ENCODE assay signal across 11 cellular contexts in genomic region chr1:231419147-231419546, GRCh38. TPM values are rescaled to one million over a fixed set of nuclear protein-coding genes. Genes with fewer than 3 reads are reported as not detected.
DNase-seq lines count a peak whose midpoint lies in the region; ATAC-seq and TF ChIP-seq lines count a peak whose summit lies in the region.
"Had no signal": no experiment of that assay in that cellular context is flagged by ENCODE, and none has a peak within 500 bp of the region (broad histone marks: within the 10 kb centered on the region; RNA-seq: fewer than 3 reads in every experiment).

No MANE protein-coding gene starts in this region.

- H3K4me1 ChIP-seq in hepatocyte (ENCODE audit: insufficient read depth) (peaks cover 28% of the 10 kb centered on the region), H9 (ENCODE audit: insufficient read depth, low read length) (no peaks in the 10 kb centered on the region)

- H3K4me3 ChIP-seq in hepatocyte: peak overlapping the region; percentile 43

- no peaks in the 10 kb centered on the region for H3K9me3 Mint-ChIP-seq in activated CD4-positive, alpha-beta memory T cell treated with anti-CD3 and anti-CD28 coated beads, Interleukin-2, amount 10 ng/mL, durations not matched to agents 7 days and 5 days
- H3K9me3 Mint-ChIP-seq in stimulated activated memory B cell treated with anti-CD40 and anti-IgM and Interleukin-4, amounts not matched to agents 10 μg/mL and 1 μg/mL and 100 μg/mL, for 72 hours: no peaks in the 10 kb centered on the region
- no peaks in the 10 kb centered on the region for H3K9me3 Mint-ChIP-seq in H9

- no peak overlapping the region for H2BK120ac ChIP-seq in H9 (ENCODE audit: low read depth, low read length, poor library complexity, severe bottlenecking)

- CTCF ChIA-PET in activated CD4-positive, alpha-beta memory T cell treated with anti-CD3 and anti-CD28 coated beads, Interleukin-2, amount 10 ng/mL, durations not matched to agents 7 days and 5 days (lab: Charles Lee): interaction anchor here (3.4 kb wide), 1 partner anchor 81 kb away, joined by 19 read pairs; the partner anchor contains the start of genes EXOC8 and SPRTN

- TF ChIP-seq CTCF in hepatocyte (IDR thresholded peaks at IDR 0.05; ENCODE audit: poor library complexity) (no peak), H9 (conservative IDR thresholded peaks at IDR 0.05) (no peak)

- H3K27ac Mint-ChIP-seq in activated CD4-positive, alpha-beta memory T cell treated with anti-CD3 and anti-CD28 coated beads, Interleukin-2, amount 10 ng/mL, durations not matched to agents 7 days and 5 days: no peak overlapping the region
- no peak overlapping the region for H3K27ac Mint-ChIP-seq in stimulated activated memory B cell treated with anti-CD40 and anti-IgM and Interleukin-4, amounts not matched to agents 10 μg/mL and 1 μg/mL and 100 μg/mL, for 72 hours
- H3K27ac Mint-ChIP-seq in H9: no peak overlapping the region

- POLR2A ChIA-PET in activated CD4-positive, alpha-beta memory T cell treated with anti-CD3 and anti-CD28 coated beads, Interleukin-2, amount 10 ng/mL, durations not matched to agents 7 days and 5 days (lab: Charles Lee): interaction anchor here (1.5 to 5.0 kb wide), 3 partner anchors 38 to 109 kb away, joined by 4 to 64 read pairs (median 4); partner anchors contain the start of genes EXOC8 and SPRTN

- peak overlapping the region; percentile 84 for H3K4me2 ChIP-seq in hepatocyte
- H3K4me2 ChIP-seq in H9 (ENCODE audit: insufficient read depth, insufficient read length, low read length): no peak overlapping the region

- peaks cover 16% of the 10 kb centered on the region for H3K23me2 ChIP-seq in H9 (ENCODE audit: insufficient read length, low read depth, low read length, poor library complexity, severe bottlenecking)

- H3K9me3 ChIP-seq in hepatocyte (ENCODE audit: low read depth): no peaks in the 10 kb centered on the region
- H3K9me3 ChIP-seq in H9 (ENCODE audit: control insufficient read depth, low read depth, low read length): no peaks in the 10 kb centered on the region

- no peak overlapping the region for H3K23ac ChIP-seq in H9 (ENCODE audit: insufficient read length, low read depth, low read length)

- 63% methylated on average over 1 of the region's 1 CpG for WGBS in hepatocyte (ENCODE audit: low lambda C conversion rate, missing lambda C conversion rate)
- no CpG with 5 or more reads among the region's 1 CpG for WGBS in H9 (ENCODE audit: extremely low coverage, insufficient read length, low lambda C conversion rate)

- H3K14ac ChIP-seq in H9 (ENCODE audit: insufficient read depth, low read length): no peak overlapping the region

- no peak overlapping the region for H4K91ac ChIP-seq in H9 (ENCODE audit: insufficient read length, low read depth, low read length)

- no peak overlapping the region for H2BK12ac ChIP-seq in H9 (ENCODE audit: insufficient read length, low read depth, low read length)

- H2AK5ac ChIP-seq in H9 (ENCODE audit: insufficient read length, low read length): no peak overlapping the region

- H3K27me3 ChIP-seq in hepatocyte (no peaks in the 10 kb centered on the region), H9 (ENCODE audit: insufficient read depth, low read length) (peaks cover 28% of the 10 kb centered on the region)

- peaks cover 47% of the 10 kb centered on the region for H3K4me1 Mint-ChIP-seq in activated CD4-positive, alpha-beta memory T cell treated with anti-CD3 and anti-CD28 coated beads, Interleukin-2, amount 10 ng/mL, durations not matched to agents 7 days and 5 days
- peaks cover 56% of the 10 kb centered on the region for H3K4me1 Mint-ChIP-seq in stimulated activated memory B cell treated with anti-CD40 and anti-IgM and Interleukin-4, amounts not matched to agents 10 μg/mL and 1 μg/mL and 100 μg/mL, for 72 hours
- H3K4me1 Mint-ChIP-seq in H9: peaks cover 33 to 36% of the 10 kb centered on the region in 2 experiments

- no peak overlapping the region for H2BK15ac ChIP-seq in H9 (ENCODE audit: low read depth, low read length)

- H3K27ac ChIP-seq in hepatocyte (no peak overlapping the region), H9 (ENCODE audit: insufficient read length, low read depth, low read length) (no peak overlapping the region)
- H3K27ac ChIP-seq: 22Rv1 had no signal

- H3K4ac ChIP-seq in H9 (ENCODE audit: low read depth, low read length): no peak overlapping the region

- H4K8ac ChIP-seq in H9 (replicated peaks; ENCODE audit: insufficient read length, low read depth, low read length): no peak overlapping the region

- H3K79me1 ChIP-seq in H9 (ENCODE audit: insufficient read depth, low read depth, low read length, poor library complexity, severe bottlenecking): no peaks in the 10 kb centered on the region

- no peak overlapping the region for H2BK5ac ChIP-seq in H9 (ENCODE audit: insufficient read length, low read length)

- H3T11ph ChIP-seq in H9 (ENCODE audit: low read length): no peak overlapping the region

- DNase-seq in DMS 273 (lab: John Stamatoyannopoulos, UW; ENCODE audit: unreplicated experiment) (peak; percentile 13), DMS 273 treated with DMSO at 0.1 percent for 48 hours (lab: John Stamatoyannopoulos, UW) (no peak), hepatocyte (ENCODE audit: low spot score) (no peak), HPDE6-E6E7 (ENCODE audit: extremely low spot score) (no peak), H9 (no peak)
- no peak for DNase-seq in activated CD4-positive, alpha-beta memory T cell treated with anti-CD3 and anti-CD28 coated beads, Interleukin-2, amount 10 ng/mL, durations not matched to agents 7 days and 5 days
- DNase-seq: activated effector memory CD4-positive, alpha-beta T cell treated with Interleukin-2 at 50 U/mL for 16 hours; NCI-H2171 had no signal

- H3K18ac ChIP-seq in H9 (ENCODE audit: insufficient read length, low read depth, low read length): no peak overlapping the region

- H2BK20ac ChIP-seq in H9 (ENCODE audit: low read depth, low read length, poor library complexity, severe bottlenecking): no peak overlapping the region

- H2AFZ ChIP-seq in hepatocyte (no peak overlapping the region), H9 (ENCODE audit: low read length) (no peak overlapping the region)

- H3K79me2 ChIP-seq in hepatocyte (peaks cover 70% of the 10 kb centered on the region), H9 (ENCODE audit: insufficient read depth, low read length) (no peaks in the 10 kb centered on the region)

- H3K4me3 Mint-ChIP-seq in activated CD4-positive, alpha-beta memory T cell treated with anti-CD3 and anti-CD28 coated beads, Interleukin-2, amount 10 ng/mL, durations not matched to agents 7 days and 5 days: peak overlapping the region; percentile 92
- H3K4me3 Mint-ChIP-seq in stimulated activated memory B cell treated with anti-CD40 and anti-IgM and Interleukin-4, amounts not matched to agents 10 μg/mL and 1 μg/mL and 100 μg/mL, for 72 hours: peak overlapping the region; percentile 85
- no peak overlapping the region for H3K4me3 Mint-ChIP-seq in H9

- H4K20me1 ChIP-seq in hepatocyte (ENCODE audit: insufficient read depth, poor library complexity, severe bottlenecking) (peaks cover 61% of the 10 kb centered on the region), H9 (ENCODE audit: control insufficient read depth, insufficient read depth, insufficient read length) (no peaks in the 10 kb centered on the region)

- H3K56ac ChIP-seq in H9 (ENCODE audit: insufficient read length, low read depth, low read length): no peak overlapping the region

- peaks cover 3% of the 10 kb centered on the region for H3K27me3 Mint-ChIP-seq in activated CD4-positive, alpha-beta memory T cell treated with anti-CD3 and anti-CD28 coated beads, Interleukin-2, amount 10 ng/mL, durations not matched to agents 7 days and 5 days
- no peaks in the 10 kb centered on the region for H3K27me3 Mint-ChIP-seq in stimulated activated memory B cell treated with anti-CD40 and anti-IgM and Interleukin-4, amounts not matched to agents 10 μg/mL and 1 μg/mL and 100 μg/mL, for 72 hours
- peaks cover 50% of the 10 kb centered on the region for H3K27me3 Mint-ChIP-seq in H9 (ENCODE audit: low read depth)

- no peak for ATAC-seq in stimulated activated memory B cell treated with anti-CD40 and anti-IgM and Interleukin-4, amounts not matched to agents 10 μg/mL and 1 μg/mL and 100 μg/mL, for 72 hours
- no peak for ATAC-seq in HG03442 (IDR thresholded peaks at IDR 0.05; ENCODE audit: unreplicated experiment)

- H3K9ac ChIP-seq in H9 (ENCODE audit: extremely low read depth, insufficient read length, low read length): no peak overlapping the region

- no peaks in the 10 kb centered on the region for H3K9me2 ChIP-seq in hepatocyte (replicated peaks; ENCODE audit: insufficient read depth)

- peaks cover 52% of the 10 kb centered on the region for H3K36me3 Mint-ChIP-seq in activated CD4-positive, alpha-beta memory T cell treated with anti-CD3 and anti-CD28 coated beads, Interleukin-2, amount 10 ng/mL, durations not matched to agents 7 days and 5 days (ENCODE audit: low read depth)
- peaks cover 10% of the 10 kb centered on the region for H3K36me3 Mint-ChIP-seq in stimulated activated memory B cell treated with anti-CD40 and anti-IgM and Interleukin-4, amounts not matched to agents 10 μg/mL and 1 μg/mL and 100 μg/mL, for 72 hours
- H3K36me3 Mint-ChIP-seq in H9 (ENCODE audit: insufficient read depth in 1 of 3, low read depth in 3 of 3): no peaks in the 10 kb centered on the region

- H3K36me3 ChIP-seq in hepatocyte (replicated peaks; ENCODE audit: insufficient read depth, low read depth): no peaks in the 10 kb centered on the region

- H4K5ac ChIP-seq in H9 (ENCODE audit: insufficient read length, low read depth, low read length): no peak overlapping the region

RNA-seq across cellular contexts. Expression of gene EGLN1, which starts 2.9 kb away (rescaled TPM):
- 10 to 100 TPM; 38.8 to 38.9 TPM for total RNA-seq in activated CD4-positive, alpha-beta memory T cell treated with anti-CD3 and anti-CD28 coated beads, Interleukin-2, amount 10 ng/mL, durations not matched to agents 7 days and 5 days
- total RNA-seq in hepatocyte (31.4 and 36.5 TPM in 2 replicates), H9 (2021) (8.0 and 8.4 TPM in 2 replicates)
- polyA plus RNA-seq in hepatocyte: 18.3 and 20.5 TPM in 2 replicates

Comparison
In these comparisons a context has a peak if more than half of its experiments do, and no peak if none do; other contexts are left out.
1. H3K4me3 Mint-ChIP-seq: peak in activated CD4-positive, alpha-beta memory T cell treated with anti-CD3 and anti-CD28 coated beads, Interleukin-2, amount 10 ng/mL, durations not matched to agents 7 days and 5 days (single experiment) and stimulated activated memory B cell treated with anti-CD40 and anti-IgM and Interleukin-4, amounts not matched to agents 10 μg/mL and 1 μg/mL and 100 μg/mL, for 72 hours (single experiment); none in H9 (0 of 2).